Comparison of ENCODE assay signal across 29 cellular contexts in the genomic region with DNA sequence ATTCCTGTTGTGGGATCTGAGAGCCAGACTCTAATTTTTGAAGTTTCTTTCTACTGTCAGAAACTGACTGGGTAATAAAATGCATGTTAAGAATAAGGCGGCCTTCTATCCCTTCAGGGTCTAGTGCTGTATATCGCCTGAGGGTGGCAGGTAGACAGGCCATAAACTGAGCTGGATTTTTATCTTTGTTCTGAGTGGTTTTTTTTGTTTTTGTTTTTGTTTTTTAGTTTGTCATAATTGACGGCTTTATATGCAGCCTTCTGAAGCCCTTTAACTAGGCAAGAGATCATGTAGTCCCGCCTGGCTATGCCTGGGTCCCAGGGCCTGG.
"Had no signal": no experiment of that assay in that cellular context is flagged by ENCODE, and none has a peak within 500 bp of the region (broad histone marks: within the 10 kb centered on the region; RNA-seq: fewer than 3 reads in every experiment).

No MANE protein-coding gene starts in this region.

- ATAC-seq: left colon; left lung; lower lobe of right lung; naive thymus-derived CD8-positive, alpha-beta T cell; pancreas; right cardiac atrium; sciatic nerve; stimulated activated naive B cell treated with anti-CD40 and anti-IgM and Interleukin-4, amounts not matched to agents 10 μg/mL and 1 μg/mL and 100 μg/mL, for 72 hours; stimulated activated naive CD8-positive, alpha-beta T cell treated with anti-CD3 and anti-CD28 coated beads, Interleukin-15, Interleukin-2, amounts not matched to agents 100 U/mL and 50 U/mL, for 24 hours; upper lobe of right lung had no signal

- H3K27ac ChIP-seq: left lung, lower lobe of right lung, pancreas, prostate gland, skin epidermis, stomach, testis, thyroid gland, transverse colon, upper lobe of right lung had no signal

- H3K4me3 ChIP-seq: left lung, lower lobe of right lung, pancreas, prostate gland, skin epidermis, stomach, thyroid gland, transverse colon, upper lobe of right lung had no signal

- DNase-seq: hypothalamus; immature natural killer cell; kidney; left colon; lower lobe of right lung; mammary epithelial cell; mesenchymal stem cell; naive thymus-derived CD8-positive, alpha-beta T cell; nucleus accumbens; retina; right cardiac atrium; stimulated activated CD4-positive, alpha-beta T cell treated with anti-CD3 and anti-CD28 coated beads, Interleukin-12 subunit alpha, Interleukin-12 subunit beta, amount 100 ng/mL, for 4 hours; stimulated activated CD4-positive, alpha-beta T cell treated with anti-CD3 and anti-CD28 coated beads, Interleukin-15, amount 100 ng/mL, for 24 hours; stimulated activated CD4-positive, alpha-beta T cell treated with anti-CD3 and anti-CD28 coated beads, Interleukin-2, amount 100 ng/mL, for 24 hours; stimulated activated CD4-positive, alpha-beta T cell treated with anti-CD3 and anti-CD28 coated beads, Interleukin-4, amount 100 ng/mL, for 1 hour; stimulated activated naive B cell treated with anti-CD40 and anti-IgM and Interleukin-4, amounts not matched to agents 10 μg/mL and 1 μg/mL and 100 μg/mL, for 72 hours; stimulated activated naive CD8-positive, alpha-beta T cell treated with anti-CD3 and anti-CD28 coated beads, Interleukin-15, Interleukin-2, amounts not matched to agents 100 U/mL and 50 U/mL, for 24 hours; stomach; thyroid gland; transverse colon; upper lobe of right lung had no signal

- H3K27me3 ChIP-seq: left lung, pancreas, stomach, testis, thyroid gland, transverse colon, upper lobe of right lung had no signal

- H3K4me1 ChIP-seq: left lung, lower lobe of right lung, pancreas, prostate gland, stomach, testis, thyroid gland, transverse colon, upper lobe of right lung had no signal

- H3K27ac Mint-ChIP-seq: immature natural killer cell; naive thymus-derived CD8-positive, alpha-beta T cell; nephron; stimulated activated naive B cell treated with anti-CD40 and anti-IgM and Interleukin-4, amounts not matched to agents 10 μg/mL and 1 μg/mL and 100 μg/mL, for 72 hours had no signal

- H3K9me3 ChIP-seq: lower lobe of right lung, pancreas, prostate gland, testis, thyroid gland, upper lobe of right lung had no signal

- H3K4me3 Mint-ChIP-seq: immature natural killer cell; naive thymus-derived CD8-positive, alpha-beta T cell; nephron; neural crest cell; stimulated activated naive B cell treated with anti-CD40 and anti-IgM and Interleukin-4, amounts not matched to agents 10 μg/mL and 1 μg/mL and 100 μg/mL, for 72 hours had no signal

- H3K4me1 Mint-ChIP-seq: immature natural killer cell; naive thymus-derived CD8-positive, alpha-beta T cell; nephron; neural crest cell had no signal

- H3K36me3 Mint-ChIP-seq: naive thymus-derived CD8-positive, alpha-beta T cell; stimulated activated naive B cell treated with anti-CD40 and anti-IgM and Interleukin-4, amounts not matched to agents 10 μg/mL and 1 μg/mL and 100 μg/mL, for 72 hours had no signal

- H3K27me3 Mint-ChIP-seq: naive thymus-derived CD8-positive, alpha-beta T cell; stimulated activated naive B cell treated with anti-CD40 and anti-IgM and Interleukin-4, amounts not matched to agents 10 μg/mL and 1 μg/mL and 100 μg/mL, for 72 hours had no signal

- H3K36me3 ChIP-seq: left lung, lower lobe of right lung, pancreas, prostate gland, stomach, thyroid gland, transverse colon, upper lobe of right lung had no signal
